In the genomic region with DNA sequence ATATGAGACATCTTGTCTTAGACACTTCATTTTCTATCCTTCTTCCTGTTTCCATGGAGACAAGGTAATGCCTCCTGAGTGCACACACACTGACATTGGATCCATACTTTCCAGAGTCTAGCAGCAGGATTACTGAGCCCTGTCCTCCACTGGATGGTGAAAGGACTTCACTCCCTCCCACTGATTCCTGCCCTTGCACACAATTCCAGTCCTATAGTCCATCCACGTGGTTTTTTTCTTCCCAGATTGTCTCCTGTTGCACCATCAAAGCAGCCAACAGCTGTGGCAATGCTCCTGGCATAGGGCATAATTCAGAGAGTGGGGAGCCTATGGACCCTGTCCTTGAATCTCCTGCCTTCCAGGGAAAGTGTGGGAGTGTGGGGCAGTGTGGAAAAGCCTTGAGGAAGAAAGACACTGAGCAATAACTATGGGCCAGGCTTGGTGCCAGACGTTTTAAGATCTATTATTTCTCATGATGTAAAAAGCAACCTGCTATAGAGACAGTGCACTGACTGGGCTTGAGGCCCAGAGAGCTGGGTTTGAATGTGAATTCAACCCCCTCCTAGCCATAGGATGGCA, we compare ENCODE assay signal across 18 cellular contexts. TPM values are rescaled to one million over a fixed set of nuclear protein-coding genes. Genes with fewer than 3 reads are reported as not detected.
DNase-seq lines count a peak whose midpoint lies in the region; ATAC-seq, FAIRE-seq and TF ChIP-seq lines count a peak whose summit lies in the region.
"Had no signal": no experiment of that assay in that cellular context is flagged by ENCODE, and none has a peak within 500 bp of the region (broad histone marks: within the 10 kb centered on the region; RNA-seq: fewer than 3 reads in every experiment).

No MANE protein-coding gene starts in this region.

- H3K27ac ChIP-seq in K562 (ENCODE audit: extremely low read depth, low read depth, low read length) (no peak overlapping the region), pancreas (no peak overlapping the region), left lung (no peak overlapping the region)
- H3K27ac ChIP-seq: BLaER1 treated with 17β-estradiol and CSF1 and Interleukin-3, amounts not matched to agents 10 nM and 100 nM; neutrophil; right atrium auricular region; SJSA1; upper lobe of left lung had no signal

- H4K20me1 ChIP-seq in K562 (replicated peaks; ENCODE audit: control insufficient read depth, insufficient read depth, low read length) = no peaks in the 10 kb centered on the region
- H4K20me1 ChIP-seq: BLaER1 treated with 17β-estradiol and CSF1 and Interleukin-3, amounts not matched to agents 10 nM and 100 nM had no signal

- H3K27me3 ChIP-seq in K562 (ENCODE audit: control insufficient read depth in 2 of 2, insufficient read depth in 2 of 2, low read length in 2 of 2) (no peaks in the 10 kb centered on the region), pancreas (no peaks in the 10 kb centered on the region), left lung (no peaks in the 10 kb centered on the region)
- H3K27me3 ChIP-seq: BLaER1 treated with 17β-estradiol and CSF1 and Interleukin-3, amounts not matched to agents 10 nM and 100 nM; right atrium auricular region; SJSA1; upper lobe of left lung had no signal

- no peaks in the 10 kb centered on the region for H3K36me3 ChIP-seq in K562 (ENCODE audit: control insufficient read depth, insufficient read depth, low read length)
- H3K36me3 ChIP-seq in pancreas = no peaks in the 10 kb centered on the region
- no peaks in the 10 kb centered on the region for H3K36me3 ChIP-seq in left lung
- H3K36me3 ChIP-seq: BLaER1 treated with 17β-estradiol and CSF1 and Interleukin-3, amounts not matched to agents 10 nM and 100 nM; neutrophil; right atrium auricular region; SJSA1; upper lobe of left lung had no signal

- no peaks in the 10 kb centered on the region for H3K9me3 ChIP-seq in K562 (replicated peaks; ENCODE audit: control insufficient read depth, insufficient read depth, low read depth, low read length)
- no peaks in the 10 kb centered on the region for H3K9me3 ChIP-seq in pancreas
- H3K9me3 ChIP-seq in left lung = no peaks in the 10 kb centered on the region
- H3K9me3 ChIP-seq: BLaER1 treated with 17β-estradiol and CSF1 and Interleukin-3, amounts not matched to agents 10 nM and 100 nM; neutrophil; right atrium auricular region; SJSA1; upper lobe of left lung had no signal

- H3K4me1 ChIP-seq in K562 (replicated peaks in 1 of 2; ENCODE audit: control insufficient read depth in 2 of 2, insufficient read depth in 2 of 2, low read length in 2 of 2) (peaks cover 37 to 42% of the 10 kb centered on the region in 2 experiments; a peak in 4 of 5 replicates), pancreas (peaks cover 0 to 7% (median 0%) of the 10 kb centered on the region in 3 donors), left lung (no peaks in the 10 kb centered on the region)
- H3K4me1 ChIP-seq: right atrium auricular region, SJSA1 had no signal

- intact Hi-C loops in K562 (cut with micrococcal nuclease) (loop anchor here (5.0 kb wide), 1 partner anchor 46 kb away; no protein-coding TSS in a partner anchor), pancreas (cut with DNase I) (no loop called here), left lung (cut with DNase I) (no loop called here)

- no peak overlapping the region for H3K4me3 ChIP-seq in K562
- no peak overlapping the region for H3K4me3 ChIP-seq in pancreas
- no peak overlapping the region for H3K4me3 ChIP-seq in left lung
- H3K4me3 ChIP-seq: BLaER1 treated with 17β-estradiol and CSF1 and Interleukin-3, amounts not matched to agents 10 nM and 100 nM; right atrium auricular region; SJSA1; upper lobe of left lung had no signal

- no peak overlapping the region for H2AFZ ChIP-seq in K562 (ENCODE audit: low read depth, low read length)

- H3K79me2 ChIP-seq in K562 (ENCODE audit: control insufficient read depth, insufficient read depth, low read length) = no peaks in the 10 kb centered on the region

- TF ChIP-seq CTCF in K562 (IDR thresholded peaks at IDR 0.05 in 2 of 3, conservative IDR thresholded peaks at IDR 0.05 in 1 of 3; ENCODE audit: insufficient read depth in 2 of 3, low read depth in 1 of 3, low read length in 3 of 3) = no peak
- no peak for TF ChIP-seq CTCF in pancreas (IDR thresholded peaks at IDR 0.05)
- TF ChIP-seq CTCF in left lung (IDR thresholded peaks at IDR 0.05) = no peak

- CTCF ChIA-PET in K562 (lab: Yijun Ruan, JAX; ENCODE audit: low intra/inter-chr PET ratio) = no interaction called here

- no peak overlapping the region for H3K9ac ChIP-seq in K562 (ENCODE audit: insufficient read depth in 1 of 2, low read depth in 2 of 2, low read length in 2 of 2)
- H3K9ac ChIP-seq: BLaER1 treated with 17β-estradiol and CSF1 and Interleukin-3, amounts not matched to agents 10 nM and 100 nM had no signal

- no peak for TF ChIP-seq RAD21 in K562 (CRISPR knock-in tag; conservative IDR thresholded peaks at IDR 0.05 in 1 of 2, IDR thresholded peaks at IDR 0.05 in 1 of 2)

- POLR2A ChIA-PET in K562 (lab: Yijun Ruan, JAX) = interaction anchor here (0.6 to 1.8 kb wide), 3 partner anchors 19 to 77 kb away, joined by 3 to 6 read pairs (median 4); no protein-coding TSS in a partner anchor

- FAIRE-seq in K562 (lab: Jason Lieb, UNC) (no peak), pancreas (lab: Jason Lieb, UNC) (no peak)
- FAIRE-seq: kidney had no signal

- BruUV-seq in K562 (replicated peaks; lab: Mats Ljungman, UMichigan) = no TSS peak

- no peak overlapping the region for H3K4me2 ChIP-seq in K562 (ENCODE audit: insufficient read depth, low read length)
- H3K4me2 ChIP-seq: BLaER1 treated with 17β-estradiol and CSF1 and Interleukin-3, amounts not matched to agents 10 nM and 100 nM had no signal

- WGBS in K562 (ENCODE audit: insufficient coverage, low coverage, missing lambda C conversion rate) = 0% methylated on average over 2 of the region's 2 CpGs
- WGBS in pancreas, 2 donors = 37 to 52% methylated on average over 2 of the region's 2 CpGs

- no peak for TF ChIP-seq EP300 in K562 (IDR thresholded peaks at IDR 0.05; ENCODE audit: low read length)

- no peak for TF ChIP-seq POLR2A in K562 (conservative IDR thresholded peaks at IDR 0.05)

- peak; percentile 82 to 91 (median 84) for DNase-seq in NCI-H1417 (lab: John Stamatoyannopoulos, UW)
- no peak for DNase-seq in NCI-H1417 treated with DMSO at 0.1 percent for 48 hours (lab: John Stamatoyannopoulos, UW)
- peak; percentile 54 for DNase-seq in NCI-H2196 treated with DMSO at 0.1 percent for 48 hours (lab: John Stamatoyannopoulos, UW; ENCODE audit: unreplicated experiment)
- no peak for DNase-seq in K562 (ENCODE audit: extremely low read depth in 1 of 4, low spot score in 3 of 4)
- DNase-seq in pancreas = no peak
- DNase-seq in left lung = no peak
- DNase-seq in NOMO-1 treated with dmso at 0.1 percent for 144 hours (lab: John Stamatoyannopoulos, UW; ENCODE audit: unreplicated experiment) = no peak
- DNase-seq in EL = no peak
- DNase-seq: activated CD8-positive, alpha-beta memory T cell treated with anti-CD3 and anti-CD28 coated beads, Interleukin-2, amount 10 ng/mL, durations not matched to agents 7 days and 5 days; kidney; NCI-H1930; stimulated activated naive CD8-positive, alpha-beta T cell treated with anti-CD3 and anti-CD28 coated beads, Interleukin-15, Interleukin-2, amounts not matched to agents 100 U/mL and 50 U/mL, for 24 hours; upper lobe of left lung had no signal

- H3K9me1 ChIP-seq in K562 (ENCODE audit: control insufficient read depth, insufficient read depth, low read length) = no peaks in the 10 kb centered on the region

- no peak for ATAC-seq in K562
- ATAC-seq in pancreas = peak in 3 of 4 donors; percentile 18 to 34 (median 19)
- no peak for ATAC-seq in left lung
- ATAC-seq: stimulated activated naive CD8-positive, alpha-beta T cell treated with anti-CD3 and anti-CD28 coated beads, Interleukin-15, Interleukin-2, amounts not matched to agents 100 U/mL and 50 U/mL, for 24 hours had no signal

- in situ Hi-C loops in K562 (cut with MboI) = no loop called here

TF ChIP-seq in K562, 482 proteins besides CTCF, POLR2A, EP300 and RAD21 (continues in another document):
- TF ChIP-seq SIN3B (IDR thresholded peaks at IDR 0.05; ENCODE audit: low read depth) (no peak), MAFK (IDR thresholded peaks at IDR 0.05; ENCODE audit: low read length) (no peak), RFX1 (IDR thresholded peaks at IDR 0.05) (peak; percentile 65; the same call in 1 of the 2 replicates), STAT5A (IDR thresholded peaks at IDR 0.05; ENCODE audit: borderline replicate concordance, low read length) (no peak), SP2 (IDR thresholded peaks at IDR 0.05; ENCODE audit: extremely low read depth, low read depth, low read length, poor library complexity, severe bottlenecking) (no peak)
- TF ChIP-seq, protein P1, sequence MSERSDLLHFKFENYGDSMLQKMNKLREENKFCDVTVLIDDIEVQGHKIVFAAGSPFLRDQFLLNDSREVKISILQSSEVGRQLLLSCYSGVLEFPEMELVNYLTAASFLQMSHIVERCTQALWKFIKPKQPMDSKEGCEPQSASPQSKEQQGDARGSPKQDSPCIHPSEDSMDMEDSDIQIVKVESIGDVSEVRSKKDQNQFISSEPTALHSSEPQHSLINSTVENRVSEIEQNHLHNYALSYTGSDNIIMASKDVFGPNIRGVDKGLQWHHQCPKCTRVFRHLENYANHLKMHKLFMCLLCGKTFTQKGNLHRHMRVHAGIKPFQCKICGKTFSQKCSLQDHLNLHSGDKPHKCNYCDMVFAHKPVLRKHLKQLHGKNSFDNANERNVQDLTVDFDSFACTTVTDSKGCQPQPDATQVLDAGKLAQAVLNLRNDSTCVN (CRISPR knock-in tag; IDR thresholded peaks at IDR 0.05) = no peak

RNA-seq across cellular contexts. Expression of gene SERPINH1, which starts 31.4 kb away (rescaled TPM):
- 53.1 and 136 TPM in 2 replicates for total RNA-seq in K562 (2011; cell fraction: chromatin; rRNA removed; ENCODE audit: low replicate concordance)
- total RNA-seq in K562 (2011; cell fraction: nucleolus; rRNA removed) = 186 and 237 TPM in 2 replicates
- total RNA-seq in K562 (2011; cell fraction: nucleoplasm; rRNA removed) = 128 and 144 TPM in 2 replicates
- total RNA-seq in K562 (2014; rRNA removed) (67.9 and 85.8 TPM in 2 replicates), K562 (2014; rRNA removed; fragmentation: Illumina TruSeq; extraction: Trizol) (30.3 and 44.1 TPM in 2 replicates), K562 (2015; rRNA removed; fragmentation: Illumina TruSeq; extraction: Trizol) (78.5 and 87.1 TPM in 2 replicates), K562 (2021) (106 and 115 TPM in 2 replicates), pancreas (10 to 100 TPM in 5 of 6 donors, 1 to 10 TPM in 1; 9.3 to 87.7 (median 18.2) TPM), left lung (100 to 1,000 TPM; 358 to 516 TPM)
- polyA plus RNA-seq in K562 (2011; rRNA removed) (45.5 and 123 TPM in 2 replicates), K562 (2014; fragmentation: Illumina TruSeq; extraction: Trizol) (95.0 and 102 TPM in 2 replicates), K562 (2014; fragmentation: Nextera tagmentation; extraction: Ambion mirVana) (1 to 10 TPM; 2.8 to 6.8 TPM), K562 (2014; rRNA removed) (67.8 and 77.9 TPM in 2 replicates), pancreas (10 to 100 TPM; 22.7 to 25.9 TPM)
- 84.3 and 156 TPM in 2 replicates for polyA plus RNA-seq in K562 (2011; cell fraction: cytosol; rRNA removed)
- 79.5 and 81.7 TPM in 2 replicates for polyA plus RNA-seq in K562 (2011; cell fraction: nucleus; rRNA removed)
- polyA plus RNA-seq in K562 (2012) = 148 and 286 TPM in 2 replicates
- polyA minus RNA-seq in K562 (2011; rRNA and poly(A)+ RNA removed) = 24.5 and 38.2 TPM in 2 replicates
- polyA minus RNA-seq in K562 (2011; cell fraction: cytosol; rRNA and poly(A)+ RNA removed) = 53.3 and 105 TPM in 2 replicates
- 27.3 and 51.1 TPM in 2 replicates for polyA minus RNA-seq in K562 (2011; cell fraction: nucleus; rRNA and poly(A)+ RNA removed)
- total RNA-seq: OCI-LY7 had no signal

Comparison
In these comparisons a context has a peak if more than half of its experiments do, and no peak if none do; other contexts are left out.
1. DNase-seq: peak in NCI-H1417 (3 of 3) and NCI-H2196 treated with DMSO at 0.1 percent for 48 hours (single experiment); none in NCI-H1417 treated with DMSO at 0.1 percent for 48 hours (single experiment), K562 (0 of 4), pancreas (0 of 6), left lung (0 of 2), NOMO-1 treated with dmso at 0.1 percent for 144 hours (single experiment) and EL (single experiment).
2. ATAC-seq: peak in pancreas (3 of 4); none in K562 (single experiment) and left lung (single experiment).